22 cellular contexts compared by ENCODE assay signal in the genomic region with DNA sequence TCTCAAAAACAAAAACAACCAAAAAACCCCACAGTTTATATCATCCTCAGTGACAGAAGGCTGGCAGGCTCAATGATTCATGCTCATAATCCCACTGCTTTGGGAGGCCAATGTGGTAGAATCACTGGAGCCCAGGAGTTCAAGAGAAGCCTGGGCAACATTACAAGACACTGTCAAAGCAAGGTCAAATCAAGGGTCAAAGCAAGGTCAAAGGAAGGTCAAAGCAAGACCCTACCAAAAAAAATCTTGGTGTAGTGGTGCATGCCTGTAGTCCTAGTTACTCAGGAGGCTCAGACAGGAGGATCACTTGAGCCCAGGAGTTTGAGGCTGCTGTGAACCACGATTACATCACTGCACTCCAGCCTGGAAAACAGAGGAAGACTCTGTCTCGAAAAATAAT. TPM values are rescaled to one million over a fixed set of nuclear protein-coding genes. Genes with fewer than 3 reads are reported as not detected.
"Had no signal": no experiment of that assay in that cellular context is flagged by ENCODE, and none has a peak within 500 bp of the region (broad histone marks: within the 10 kb centered on the region; RNA-seq: fewer than 3 reads in every experiment).

No MANE protein-coding gene starts in this region.

- H3K27me3 ChIP-seq: SJCRH30 had no signal

- FAIRE-seq: HTR-8/SVneo, RCC 7860 had no signal

- H3K36me3 ChIP-seq: SJCRH30 had no signal

- H3K9me3 ChIP-seq: SJCRH30 had no signal

- H3K27ac ChIP-seq: HL-60, SJCRH30 had no signal

- ATAC-seq: SK-N-SH treated with all-trans-retinoic acid at 6 μM for 48 hours had no signal

- DNase-seq: Karpas-422, KG1, MM.1S, NCI-H1092 treated with DMSO at 0.1 percent for 48 hours, NCI-H1436, NCI-H187, NCI-H2029, NCI-H2081 treated with DMSO at 0.1 percent for 48 hours, NCI-H2171, NCI-H226, NCI-H446, NCI-H510A, NCI-H524 treated with DMSO at 0.1 percent for 48 hours, NCI-H69, NCI-H774, RPMI8226, SHP77, SJCRH30 had no signal

- H3K4me3 ChIP-seq: SJCRH30 had no signal

- H3K4me1 ChIP-seq: SJCRH30 had no signal

RNA-seq across cellular contexts. Expression of a gene that starts 14.2 kb away (rescaled TPM):
- total RNA-seq: SJCRH30 had no signal
